Comparison of ENCODE assay signal across 9 cellular contexts in the genomic region with DNA sequence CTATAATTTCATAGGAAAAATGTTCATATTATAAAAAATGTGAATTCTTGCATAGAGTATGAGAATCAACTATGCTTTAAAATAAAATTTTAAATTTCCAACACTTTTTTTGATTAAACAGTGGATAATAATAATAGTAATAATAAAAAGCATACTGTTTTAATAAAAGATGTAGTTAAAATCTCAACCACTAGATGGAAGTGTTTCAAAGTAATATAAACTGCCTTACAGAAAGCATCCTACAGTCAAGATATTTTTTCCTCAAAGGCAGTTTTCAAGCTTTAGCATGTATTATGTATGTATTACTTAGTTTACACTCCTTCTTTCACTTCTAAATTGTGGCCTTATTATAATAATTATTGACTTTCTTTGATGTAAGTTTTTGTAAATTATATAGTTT.
A peak's percentile ranks its signal among the peaks of the same experiment; 100 is the strongest.
DNase-seq lines count a peak whose midpoint lies in the region; ATAC-seq and TF ChIP-seq lines count a peak whose summit lies in the region.
"Had no signal": no experiment of that assay in that cellular context is flagged by ENCODE, and none has a peak within 500 bp of the region (broad histone marks: within the 10 kb centered on the region; RNA-seq: fewer than 3 reads in every experiment).

No MANE protein-coding gene starts in this region.

- no peaks in the 10 kb centered on the region for H4K20me1 ChIP-seq in OCI-LY3 (ENCODE audit: insufficient read depth, low read length)

- H3K9me3 ChIP-seq in OCI-LY3 (ENCODE audit: insufficient read depth, low read length): no peaks in the 10 kb centered on the region
- no peaks in the 10 kb centered on the region for H3K9me3 ChIP-seq in CD8-positive, alpha-beta T cell (ENCODE audit: low read length)

- no peak overlapping the region for H3K9ac ChIP-seq in OCI-LY3 (ENCODE audit: low read length)

- peaks cover 26% of the 10 kb centered on the region for H3K4me1 ChIP-seq in OCI-LY3 (ENCODE audit: low read length)
- no peaks in the 10 kb centered on the region for H3K4me1 ChIP-seq in CD8-positive, alpha-beta T cell (ENCODE audit: insufficient read depth, low read length)

- no peaks in the 10 kb centered on the region for H3K36me3 ChIP-seq in OCI-LY3 (replicated peaks; ENCODE audit: low read depth, low read length)
- no peaks in the 10 kb centered on the region for H3K36me3 ChIP-seq in CD8-positive, alpha-beta T cell (ENCODE audit: insufficient read depth, low read length)

- H3K27ac Mint-ChIP-seq in CD8-positive, alpha-beta T cell: no peak overlapping the region
- H3K27ac Mint-ChIP-seq: T-helper 2 cell treated with Interferon-gamma antibody and Interleukin-4, amounts not matched to agents 5 μg/mL and 100 μg/mL, for 36 hours had no signal

- no peaks in the 10 kb centered on the region for H3K79me2 ChIP-seq in OCI-LY3 (ENCODE audit: low read length)

- H3K4me3 ChIP-seq in OCI-LY3 (ENCODE audit: low read length): no peak overlapping the region
- H3K4me3 ChIP-seq in CD8-positive, alpha-beta T cell (ENCODE audit: low read depth, low read length): no peak overlapping the region

- ATAC-seq in GM21576 (IDR thresholded peaks at IDR 0.05; ENCODE audit: unreplicated experiment) (peak; percentile 52), GM18505 (IDR thresholded peaks at IDR 0.05; ENCODE audit: unreplicated experiment) (no peak), GM19023 (IDR thresholded peaks at IDR 0.05; ENCODE audit: unreplicated experiment) (no peak)
- no peak for ATAC-seq in CD8-positive, alpha-beta T cell

- no peaks in the 10 kb centered on the region for H3K36me3 Mint-ChIP-seq in CD8-positive, alpha-beta T cell

- DNase-seq in fibroblast of the conjunctiva (ENCODE audit: low read depth): peak; percentile 3
- no peak for DNase-seq in CD8-positive, alpha-beta T cell
- no peak for DNase-seq in AG20443 (ENCODE audit: low spot score)

- H3K4me1 Mint-ChIP-seq in CD8-positive, alpha-beta T cell (ENCODE audit: low read depth): no peaks in the 10 kb centered on the region

- H3K27ac ChIP-seq in C4-2B (no peak overlapping the region), OCI-LY3 (ENCODE audit: low read length) (no peak overlapping the region)
- H3K27ac ChIP-seq in CD8-positive, alpha-beta T cell (ENCODE audit: low read depth, low read length): no peak overlapping the region

- H3K9me3 Mint-ChIP-seq in CD8-positive, alpha-beta T cell: no peaks in the 10 kb centered on the region
- H3K9me3 Mint-ChIP-seq: T-helper 2 cell treated with Interferon-gamma antibody and Interleukin-4, amounts not matched to agents 5 μg/mL and 100 μg/mL, for 36 hours had no signal

- TF ChIP-seq POLR2A in GM18505 (IDR thresholded peaks at IDR 0.05; ENCODE audit: borderline replicate concordance, extremely low read depth, insufficient read depth, insufficient read length): no peak

- H3K27me3 ChIP-seq in OCI-LY3 (ENCODE audit: low read depth, low read length): no peaks in the 10 kb centered on the region
- no peaks in the 10 kb centered on the region for H3K27me3 ChIP-seq in CD8-positive, alpha-beta T cell (ENCODE audit: insufficient read depth, low read length)

- intact Hi-C loops in CD8-positive, alpha-beta T cell (cut with DNase I, micrococcal nuclease): no loop called here

- CTCF ChIA-PET in CD8-positive, alpha-beta T cell (lab: Charles Lee): no interaction called here

- POLR2A ChIA-PET in CD8-positive, alpha-beta T cell (lab: Charles Lee): no interaction called here

- no peak overlapping the region for H3K4me3 Mint-ChIP-seq in CD8-positive, alpha-beta T cell
- H3K4me3 Mint-ChIP-seq: T-helper 2 cell treated with Interferon-gamma antibody and Interleukin-4, amounts not matched to agents 5 μg/mL and 100 μg/mL, for 36 hours had no signal

- TF ChIP-seq CTCF in C4-2B (conservative IDR thresholded peaks at IDR 0.05) (peak; percentile 53), OCI-LY3 (IDR thresholded peaks at IDR 0.05; ENCODE audit: low read depth, low read length) (peak; percentile 48)
- TF ChIP-seq CTCF in CD8-positive, alpha-beta T cell (IDR thresholded peaks at IDR 0.05): no peak

- no peak overlapping the region for H2AFZ ChIP-seq in OCI-LY3 (ENCODE audit: low read depth, low read length)

- H3K4me2 ChIP-seq in OCI-LY3 (ENCODE audit: low read length): no peak overlapping the region

- no peaks in the 10 kb centered on the region for H3K27me3 Mint-ChIP-seq in CD8-positive, alpha-beta T cell (ENCODE audit: low read depth)
